Comparison of ENCODE assay signal across 8 cellular contexts in genomic region chr2:30234180-30234971, GRCh38. TPM values are rescaled to one million over a fixed set of nuclear protein-coding genes. Genes with fewer than 3 reads are reported as not detected.
DNase-seq lines count a peak whose midpoint lies in the region; ATAC-seq and TF ChIP-seq lines count a peak whose summit lies in the region.

No MANE protein-coding gene starts in this region.

- H3K4me1 Mint-ChIP-seq in chondrocyte (ENCODE audit: low read depth) = peaks cover 68% of the 10 kb centered on the region
- H3K4me1 Mint-ChIP-seq in natural killer cell treated with Interleukin-12 subunit alpha and Interleukin-12 subunit beta and Interleukin-15 and Interleukin-18, amount 100 ng/mL, for 72 hours (ENCODE audit: low read depth in 2 of 2) = peaks cover 66 to 71% of the 10 kb centered on the region in 2 donors

- H4K20me1 ChIP-seq in DND-41 (ENCODE audit: insufficient read depth, low read length) = peaks cover 29% of the 10 kb centered on the region; the same call in 1 of the 2 replicates

- H3K4me2 ChIP-seq in DND-41 (ENCODE audit: insufficient read depth, low read length) = peak overlapping the region; percentile 76; the same call in 1 of the 2 replicates

- no peak overlapping the region for H2AFZ ChIP-seq in DND-41 (ENCODE audit: low read depth, low read length)

- ATAC-seq in DND-41 (ENCODE audit: insufficient read depth, low read depth) (no peak), RWPE2 (ENCODE audit: low read depth) (peak; percentile 75), HG02588 (IDR thresholded peaks at IDR 0.05; ENCODE audit: unreplicated experiment) (no peak), HG02981 (IDR thresholded peaks at IDR 0.05; ENCODE audit: unreplicated experiment) (no peak)
- no peak for ATAC-seq in natural killer cell treated with Interleukin-12 subunit alpha and Interleukin-12 subunit beta and Interleukin-15 and Interleukin-18, amount 100 ng/mL, for 72 hours

- H3K36me3 ChIP-seq in DND-41 (ENCODE audit: insufficient read depth, low read length) (peaks cover 49% of the 10 kb centered on the region), RWPE2 (ENCODE audit: low read depth) (no peaks in the 10 kb centered on the region)

- H3K4me1 ChIP-seq in DND-41 (ENCODE audit: insufficient read depth, low read length) (peaks cover 36% of the 10 kb centered on the region), RWPE2 (ENCODE audit: insufficient read depth, poor library complexity, severe bottlenecking) (no peaks in the 10 kb centered on the region)

- H3K27me3 Mint-ChIP-seq in chondrocyte (ENCODE audit: low read depth) = no peaks in the 10 kb centered on the region
- no peaks in the 10 kb centered on the region for H3K27me3 Mint-ChIP-seq in natural killer cell treated with Interleukin-12 subunit alpha and Interleukin-12 subunit beta and Interleukin-15 and Interleukin-18, amount 100 ng/mL, for 72 hours

- DNase-seq in DND-41 = no peak
- DNase-seq in RWPE2 (ENCODE audit: low spot score) = no peak
- DNase-seq in chondrocyte (ENCODE audit: low spot score) = no peak
- DNase-seq in natural killer cell treated with Interleukin-12 subunit alpha and Interleukin-12 subunit beta and Interleukin-15 and Interleukin-18, amount 100 ng/mL, for 72 hours (ENCODE audit: low spot score) = no peak
- DNase-seq in effector CD4-positive, alpha-beta T cell = no peak
- DNase-seq in G401 (ENCODE audit: low spot score) = no peak

- in situ Hi-C loops in G401 (cut with HindIII; ENCODE audit: low sequenced_read_pairs) = no loop called here

- H3K9me3 Mint-ChIP-seq in chondrocyte (ENCODE audit: low read depth) = no peaks in the 10 kb centered on the region
- no peaks in the 10 kb centered on the region for H3K9me3 Mint-ChIP-seq in natural killer cell treated with Interleukin-12 subunit alpha and Interleukin-12 subunit beta and Interleukin-15 and Interleukin-18, amount 100 ng/mL, for 72 hours

- H3K79me2 ChIP-seq in DND-41 (ENCODE audit: insufficient read depth, low read length) = peaks cover 36% of the 10 kb centered on the region

- H3K4me3 ChIP-seq in DND-41 (ENCODE audit: low read depth in 1 of 2, low read length in 2 of 2) (no peak overlapping the region), RWPE2 (ENCODE audit: severe bottlenecking) (no peak overlapping the region)

- no peak for TF ChIP-seq CTCF in DND-41 (IDR thresholded peaks at IDR 0.05; ENCODE audit: borderline replicate concordance, extremely low read depth, low read length, poor library complexity, severe bottlenecking)
- TF ChIP-seq CTCF in RWPE2 (IDR thresholded peaks at IDR 0.05; ENCODE audit: poor library complexity, severe bottlenecking) = no peak
- no peak for TF ChIP-seq CTCF in chondrocyte (IDR thresholded peaks at IDR 0.05)

- H3K36me3 Mint-ChIP-seq in chondrocyte (ENCODE audit: low read depth) = peaks cover 23% of the 10 kb centered on the region
- peaks cover 24% of the 10 kb centered on the region for H3K36me3 Mint-ChIP-seq in natural killer cell treated with Interleukin-12 subunit alpha and Interleukin-12 subunit beta and Interleukin-15 and Interleukin-18, amount 100 ng/mL, for 72 hours

- H3K27ac ChIP-seq in DND-41 (ENCODE audit: low read length) (no peak overlapping the region), RWPE2 (ENCODE audit: poor library complexity, severe bottlenecking) (peak overlapping the region; percentile 36)

- H3K27ac Mint-ChIP-seq in chondrocyte (ENCODE audit: unreplicated experiment) = peak overlapping the region; percentile 86
- peak overlapping the region; percentile 81 to 100 for H3K27ac Mint-ChIP-seq in natural killer cell treated with Interleukin-12 subunit alpha and Interleukin-12 subunit beta and Interleukin-15 and Interleukin-18, amount 100 ng/mL, for 72 hours

- H3K4me3 Mint-ChIP-seq in chondrocyte (ENCODE audit: unreplicated experiment) = peak overlapping the region; percentile 84
- peak overlapping the region; percentile 95 for H3K4me3 Mint-ChIP-seq in natural killer cell treated with Interleukin-12 subunit alpha and Interleukin-12 subunit beta and Interleukin-15 and Interleukin-18, amount 100 ng/mL, for 72 hours

- no peak overlapping the region for H3K9ac ChIP-seq in DND-41 (ENCODE audit: low read depth, low read length)

- H3K9me3 ChIP-seq in DND-41 (ENCODE audit: insufficient read depth, low read length, severe bottlenecking) (no peaks in the 10 kb centered on the region), RWPE2 (ENCODE audit: severe bottlenecking) (no peaks in the 10 kb centered on the region)

- H3K27me3 ChIP-seq in DND-41 (ENCODE audit: insufficient read depth, low read length, poor library complexity) (no peaks in the 10 kb centered on the region), RWPE2 (ENCODE audit: insufficient read depth, poor library complexity, severe bottlenecking) (no peaks in the 10 kb centered on the region)

RNA-seq across cellular contexts. Expression of gene LBH, which starts 3.0 kb away (rescaled TPM):
- 88.6 to 96.6 TPM (median 88.8 TPM) in 3 replicates for total RNA-seq in chondrocyte
- total RNA-seq in natural killer cell treated with Interleukin-12 subunit alpha and Interleukin-12 subunit beta and Interleukin-15 and Interleukin-18, amount 100 ng/mL, for 72 hours = 1,000 to 10,000 TPM in 1 of 2 donors, 100 to 1,000 TPM in 1; 206 to 1,155 TPM
- total RNA-seq in G401 (2014; rRNA removed; shearing (Covaris generic)) = not detected in 2 replicates

Comparison
In these comparisons a context has a peak if more than half of its experiments do, and no peak if none do; other contexts are left out.
1. RNA of gene LBH, which starts 3.0 kb away (total RNA-seq): 206 to 1,155 TPM in natural killer cell treated with Interleukin-12 subunit alpha and Interleukin-12 subunit beta and Interleukin-15 and Interleukin-18, amount 100 ng/mL, for 72 hours and 88.6 to 96.6 TPM in chondrocyte; not detected in G401; every median in the first group is over 10 times any median in the second.